In the genomic region with DNA sequence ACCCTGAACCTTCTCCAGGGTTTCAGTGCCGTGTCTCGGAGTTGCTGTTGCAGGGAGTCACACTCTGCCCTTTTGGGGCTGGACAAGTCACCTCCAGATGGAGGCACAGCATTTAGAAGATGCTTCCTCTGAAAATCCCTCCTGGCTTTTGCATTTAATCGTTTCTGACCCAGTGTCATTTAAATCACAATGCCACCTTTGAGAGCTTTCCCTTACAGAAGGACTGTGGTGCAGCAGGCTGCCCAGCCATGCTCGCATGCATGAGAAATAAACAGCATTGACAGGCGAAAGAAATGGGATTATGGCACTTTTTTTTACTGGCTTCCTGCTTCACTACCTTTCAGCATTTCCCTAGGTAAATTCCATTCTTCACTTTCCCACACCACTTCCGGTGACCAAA, we compare ENCODE assay signal across 17 cellular contexts.
DNase-seq lines count a peak whose midpoint lies in the region; ATAC-seq and TF ChIP-seq lines count a peak whose summit lies in the region.
"Had no signal": no experiment of that assay in that cellular context is flagged by ENCODE, and none has a peak within 500 bp of the region (broad histone marks: within the 10 kb centered on the region; RNA-seq: fewer than 3 reads in every experiment).

No MANE protein-coding gene starts in this region.

- no peaks in the 10 kb centered on the region for H3K9me2 ChIP-seq in hepatocyte (replicated peaks; ENCODE audit: insufficient read depth)

- H3K27me3 Mint-ChIP-seq in HFFc6 (ENCODE audit: insufficient read depth) = peaks cover 6% of the 10 kb centered on the region; the same call in 1 of the 2 replicates

- TF ChIP-seq CTCF in HFFc6 (IDR thresholded peaks at IDR 0.05) (no peak), RWPE2 (IDR thresholded peaks at IDR 0.05; ENCODE audit: poor library complexity, severe bottlenecking) (no peak), hepatocyte (IDR thresholded peaks at IDR 0.05; ENCODE audit: poor library complexity) (no peak), smooth muscle cell (IDR thresholded peaks at IDR 0.05; ENCODE audit: borderline replicate concordance, insufficient read depth, poor library complexity, severe bottlenecking) (no peak), right lobe of liver (IDR thresholded peaks at IDR 0.05) (no peak), mucosa of descending colon (IDR thresholded peaks at IDR 0.05) (no peak)

- ATAC-seq in RWPE2 (ENCODE audit: low read depth) = no peak
- ATAC-seq in right lobe of liver = no peak
- ATAC-seq in mucosa of descending colon = no peak

- peak overlapping the region; percentile 50; the same call in 1 of the 2 replicates for H3K4me3 Mint-ChIP-seq in HFFc6
- H3K4me3 Mint-ChIP-seq: B cell; CD4-positive, CD25-positive, alpha-beta regulatory T cell; IgD-negative memory B cell had no signal

- H3F3A ChIP-seq in smooth muscle cell (ENCODE audit: low read depth) = peaks cover 6% of the 10 kb centered on the region

- H3K27ac Mint-ChIP-seq in HFFc6 = peak overlapping the region; percentile 64; the same call in 1 of the 2 replicates
- H3K27ac Mint-ChIP-seq: CD4-positive, CD25-positive, alpha-beta regulatory T cell had no signal

- no peak overlapping the region for H3K9ac ChIP-seq in smooth muscle cell (ENCODE audit: low read depth)

- TF ChIP-seq POLR2A in right lobe of liver (IDR thresholded peaks at IDR 0.05) = no peak

- peaks cover 52% of the 10 kb centered on the region for H3K4me1 Mint-ChIP-seq in HFFc6 (ENCODE audit: low read depth)
- H3K4me1 Mint-ChIP-seq: B cell, IgD-negative memory B cell had no signal

- H3K79me2 ChIP-seq in hepatocyte (no peaks in the 10 kb centered on the region), smooth muscle cell (ENCODE audit: low read depth) (no peaks in the 10 kb centered on the region)

- intact Hi-C loops in right lobe of liver (cut with DNase I) = no loop called here
- intact Hi-C loops in mucosa of descending colon (cut with DNase I, micrococcal nuclease) = no loop called here

- H3K27me3 ChIP-seq in RWPE2 (ENCODE audit: insufficient read depth, poor library complexity, severe bottlenecking) = no peaks in the 10 kb centered on the region
- no peaks in the 10 kb centered on the region for H3K27me3 ChIP-seq in hepatocyte
- no peaks in the 10 kb centered on the region for H3K27me3 ChIP-seq in smooth muscle cell (ENCODE audit: low read depth)
- H3K27me3 ChIP-seq in right lobe of liver = no peaks in the 10 kb centered on the region
- H3K27me3 ChIP-seq: SJSA1 had no signal

- no peak for DNase-seq in HFFc6
- no peak for DNase-seq in RWPE2 (ENCODE audit: low spot score)
- no peak for DNase-seq in hepatocyte (ENCODE audit: low spot score)
- no peak for DNase-seq in smooth muscle cell (lab: John Stamatoyannopoulos, UW; ENCODE audit: unreplicated experiment)
- no peak for DNase-seq in right lobe of liver
- DNase-seq in amygdala (lab: John Stamatoyannopoulos, UW) = no peak
- DNase-seq in mucosa of descending colon = no peak
- DNase-seq: CD4-positive, CD25-positive, alpha-beta regulatory T cell; Kasumi-1; MM.1S; NCI-H1105; NCI-H1694; NCI-H2227 treated with DMSO at 0.1 percent for 48 hours; NCI-H524 had no signal

- H3K36me3 Mint-ChIP-seq in HFFc6 (ENCODE audit: low read depth) = peaks cover 4% of the 10 kb centered on the region; the same call in 1 of the 2 replicates
- H3K36me3 Mint-ChIP-seq: CD4-positive, CD25-positive, alpha-beta regulatory T cell; IgD-negative memory B cell had no signal

- H3K4me3 ChIP-seq in RWPE2 (ENCODE audit: severe bottlenecking) (no peak overlapping the region), hepatocyte (no peak overlapping the region), smooth muscle cell (no peak overlapping the region), right lobe of liver (no peak overlapping the region), mucosa of descending colon (no peak overlapping the region)
- H3K4me3 ChIP-seq: SJSA1 had no signal

- no peaks in the 10 kb centered on the region for H3K9me3 Mint-ChIP-seq in HFFc6

- peaks cover 23% of the 10 kb centered on the region for H3K4me1 ChIP-seq in RWPE2 (ENCODE audit: insufficient read depth, poor library complexity, severe bottlenecking)
- peaks cover 4% of the 10 kb centered on the region for H3K4me1 ChIP-seq in hepatocyte (ENCODE audit: insufficient read depth)
- peaks cover 4% of the 10 kb centered on the region for H3K4me1 ChIP-seq in smooth muscle cell (ENCODE audit: low read depth)
- no peaks in the 10 kb centered on the region for H3K4me1 ChIP-seq in right lobe of liver
- no peaks in the 10 kb centered on the region for H3K4me1 ChIP-seq in mucosa of descending colon (ENCODE audit: low read depth)

- H3K9me3 ChIP-seq in RWPE2 (ENCODE audit: severe bottlenecking) = no peaks in the 10 kb centered on the region
- no peaks in the 10 kb centered on the region for H3K9me3 ChIP-seq in hepatocyte (ENCODE audit: low read depth)
- no peaks in the 10 kb centered on the region for H3K9me3 ChIP-seq in smooth muscle cell (replicated peaks; ENCODE audit: low read depth)
- no peaks in the 10 kb centered on the region for H3K9me3 ChIP-seq in right lobe of liver
- H3K9me3 ChIP-seq in mucosa of descending colon = no peaks in the 10 kb centered on the region

- peak overlapping the region; percentile 71 for H3K27ac ChIP-seq in RWPE2 (ENCODE audit: poor library complexity, severe bottlenecking)
- peak overlapping the region; percentile 54 for H3K27ac ChIP-seq in hepatocyte
- H3K27ac ChIP-seq in smooth muscle cell (ENCODE audit: low read depth) = peak overlapping the region; percentile 64
- no peak overlapping the region for H3K27ac ChIP-seq in right lobe of liver
- H3K27ac ChIP-seq: SJSA1 had no signal

- WGBS in hepatocyte (ENCODE audit: low lambda C conversion rate, missing lambda C conversion rate) = 81% methylated on average over 6 of the region's 6 CpGs
- 88% methylated on average over 6 of the region's 6 CpGs for WGBS in smooth muscle cell (ENCODE audit: low lambda C conversion rate)
- 46% methylated on average over 4 of the region's 6 CpGs for WGBS in right lobe of liver (ENCODE audit: insufficient coverage, low coverage, low lambda C conversion rate, missing lambda C conversion rate)

- no peak overlapping the region for H2AFZ ChIP-seq in hepatocyte
- H2AFZ ChIP-seq in smooth muscle cell (ENCODE audit: low read depth) = no peak overlapping the region

- H4K20me1 ChIP-seq in hepatocyte (ENCODE audit: insufficient read depth, poor library complexity, severe bottlenecking) (no peaks in the 10 kb centered on the region), smooth muscle cell (ENCODE audit: low read depth) (no peaks in the 10 kb centered on the region)

- H3K36me3 ChIP-seq in RWPE2 (ENCODE audit: low read depth) (no peaks in the 10 kb centered on the region), hepatocyte (replicated peaks; ENCODE audit: insufficient read depth, low read depth) (no peaks in the 10 kb centered on the region), smooth muscle cell (ENCODE audit: low read depth) (no peaks in the 10 kb centered on the region), right lobe of liver (no peaks in the 10 kb centered on the region), mucosa of descending colon (ENCODE audit: low read depth) (no peaks in the 10 kb centered on the region)
- H3K36me3 ChIP-seq: SJSA1 had no signal

- H3K4me2 ChIP-seq in hepatocyte (no peak overlapping the region), smooth muscle cell (no peak overlapping the region)

Comparison
In these comparisons a context has a peak if more than half of its experiments do, and no peak if none do; other contexts are left out.
1. H3K27ac ChIP-seq: peak in RWPE2 (single experiment), hepatocyte (single experiment) and smooth muscle cell (single experiment); none in right lobe of liver (0 of 3).